ENCODE assay signal across 15 cellular contexts in the genomic region with DNA sequence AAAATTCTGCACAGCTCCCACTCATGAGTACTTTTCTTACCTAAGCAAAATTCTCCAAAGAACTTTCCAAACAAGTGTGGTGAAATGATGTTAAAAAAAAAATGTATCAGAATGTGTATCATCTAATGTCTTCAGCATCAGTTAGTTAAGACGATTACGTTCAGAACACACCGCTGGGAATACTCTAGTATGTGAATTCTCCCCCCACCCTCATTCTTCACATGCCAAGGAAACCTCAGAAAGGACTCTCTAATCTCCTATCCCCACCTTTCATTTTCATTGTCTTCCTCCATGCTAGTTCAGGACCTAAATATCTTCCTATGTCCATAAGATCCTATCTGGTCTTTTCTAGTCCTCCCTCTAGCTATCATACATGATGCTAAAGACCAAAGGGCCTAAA. TPM values are rescaled to one million over a fixed set of nuclear protein-coding genes. Genes with fewer than 3 reads are reported as not detected.
DNase-seq lines count a peak whose midpoint lies in the region; FAIRE-seq and TF ChIP-seq lines count a peak whose summit lies in the region.
"Had no signal": no experiment of that assay in that cellular context is flagged by ENCODE, and none has a peak within 500 bp of the region (broad histone marks: within the 10 kb centered on the region; RNA-seq: fewer than 3 reads in every experiment).

No MANE protein-coding gene starts in this region.

- H3K27me3 ChIP-seq in neutrophil = no peaks in the 10 kb centered on the region

- DNase-seq in EH (ENCODE audit: low read depth) = peak; percentile 25
- peak; percentile 9 for DNase-seq in astrocyte of the spinal cord (ENCODE audit: low read depth, low spot score)
- peak; percentile 25 for DNase-seq in fibroblast of the aortic adventitia (ENCODE audit: low read depth)
- DNase-seq in NCI-H748 (lab: John Stamatoyannopoulos, UW; ENCODE audit: unreplicated experiment) = no peak
- DNase-seq in H54 (ENCODE audit: insufficient read length, low spot score) = no peak
- no peak for DNase-seq in NCI-H345 (lab: John Stamatoyannopoulos, UW)
- no peak for DNase-seq in Ammon's horn (ENCODE audit: low spot score)
- DNase-seq: CD8-positive, alpha-beta T cell; DND-41; KBM-7; NCI-H1436 treated with DMSO at 0.1 percent for 48 hours; NCI-H2081 treated with DMSO at 0.1 percent for 48 hours; NCI-H526 treated with DMSO at 0.1 percent for 48 hours; PC-9 had no signal

- TF ChIP-seq POLR2A in H54 (IDR thresholded peaks at IDR 0.05; ENCODE audit: low read depth, low read length) = no peak

- no peak for FAIRE-seq in H54 (lab: Jason Lieb, UNC)

- H3K4me3 ChIP-seq in astrocyte of the spinal cord (ENCODE audit: low read depth, low read length) (no peak overlapping the region), fibroblast of the aortic adventitia (ENCODE audit: low read depth, low read length) (no peak overlapping the region), neutrophil (ENCODE audit: low read depth in 1 of 2, low read length in 1 of 2) (no peak overlapping the region)
- H3K4me3 ChIP-seq: PC-9 had no signal

- H3K36me3 ChIP-seq in neutrophil = no peaks in the 10 kb centered on the region

- TF ChIP-seq CTCF in astrocyte of the spinal cord (IDR thresholded peaks at IDR 0.05; ENCODE audit: low read depth, low read length) = no peak
- no peak for TF ChIP-seq CTCF in fibroblast of the aortic adventitia (IDR thresholded peaks at IDR 0.05; ENCODE audit: insufficient read depth, low read length)
- no peak for TF ChIP-seq CTCF in neutrophil (IDR thresholded peaks at IDR 0.05)

- in situ Hi-C loops in astrocyte of the spinal cord (cut with HindIII; ENCODE audit: low sequenced_read_pairs) = no loop called here

- peaks cover 18 to 31% of the 10 kb centered on the region in 2 experiments for H3K4me1 ChIP-seq in neutrophil (ENCODE audit: control insufficient read depth in 1 of 2, insufficient read depth in 1 of 2, low read depth in 1 of 2, low read length in 1 of 2)

- no peaks in the 10 kb centered on the region for H3K9me3 ChIP-seq in neutrophil

- peak overlapping the region; percentile 61 for H3K27ac ChIP-seq in neutrophil
- H3K27ac ChIP-seq: PC-9 had no signal

RNA-seq across cellular contexts. Expression of a gene that starts 55.6 kb away (rescaled TPM):
- total RNA-seq in fibroblast of the aortic adventitia (ENCODE audit: low replicate concordance) = 3.6 and 10.1 TPM in 2 replicates

Comparison
In these comparisons a context has a peak if more than half of its experiments do, and no peak if none do; other contexts are left out.
1. DNase-seq: peak in EH (single experiment), astrocyte of the spinal cord (single experiment) and fibroblast of the aortic adventitia (single experiment); none in NCI-H748 (single experiment), H54 (single experiment), NCI-H345 (single experiment) and Ammon's horn (single experiment).